ENCODE assay signal across 8 cellular contexts in genomic region chr20:50929299-50930138, GRCh38. TPM values are rescaled to one million over a fixed set of nuclear protein-coding genes. Genes with fewer than 3 reads are reported as not detected.
DNase-seq lines count a peak whose midpoint lies in the region; FAIRE-seq and TF ChIP-seq lines count a peak whose summit lies in the region.

No MANE protein-coding gene starts in this region.

- H3K18ac ChIP-seq in H9 (ENCODE audit: insufficient read length, low read depth, low read length) = peak overlapping the region; percentile 69
- H3K18ac ChIP-seq in neuronal stem cell (ENCODE audit: low read length) = no peak overlapping the region

- H3K14ac ChIP-seq in H9 (ENCODE audit: insufficient read depth, low read length) = peak overlapping the region; percentile 92; the same call in 1 of the 2 replicates
- H3K14ac ChIP-seq in neuronal stem cell (ENCODE audit: low read length) = no peak overlapping the region

- peak; percentile 98 for TF ChIP-seq CTCF in H9 (conservative IDR thresholded peaks at IDR 0.05)

- H4K8ac ChIP-seq in H9 (replicated peaks; ENCODE audit: insufficient read length, low read depth, low read length) (no peak overlapping the region), neuronal stem cell (ENCODE audit: low read depth, low read length) (no peak overlapping the region)

- peak overlapping the region; percentile 92 to 95 for H3K4me3 Mint-ChIP-seq in H9

- no peak overlapping the region for H3K23ac ChIP-seq in H9 (ENCODE audit: insufficient read length, low read depth, low read length)
- no peak overlapping the region for H3K23ac ChIP-seq in neuronal stem cell (ENCODE audit: low read depth, low read length, poor library complexity)

- H3K27me3 ChIP-seq in H9 (ENCODE audit: insufficient read depth, low read length) (no peaks in the 10 kb centered on the region), neuronal stem cell (ENCODE audit: control insufficient read depth in 3 of 3, insufficient read depth in 3 of 3, low read depth in 1 of 3, low read length in 3 of 3) (no peaks in the 10 kb centered on the region), subcutaneous abdominal adipose tissue (ENCODE audit: control insufficient read depth in 5 of 5, insufficient read depth in 4 of 5, low read length in 5 of 5) (no peaks in the 10 kb centered on the region)

- H2BK5ac ChIP-seq in H9 (ENCODE audit: insufficient read length, low read length) (peak overlapping the region; percentile 47), neuronal stem cell (ENCODE audit: low read length) (peak overlapping the region; percentile 95)

- peaks cover 14% of the 10 kb centered on the region for H3K23me2 ChIP-seq in H9 (ENCODE audit: insufficient read length, low read depth, low read length, poor library complexity, severe bottlenecking)

- H3K9me3 ChIP-seq in H9 (ENCODE audit: control insufficient read depth, low read depth, low read length) (no peaks in the 10 kb centered on the region), neuronal stem cell (replicated peaks in 1 of 2; ENCODE audit: control insufficient read depth in 2 of 2, insufficient read depth in 1 of 2, low read depth in 1 of 2, low read length in 2 of 2) (no peaks in the 10 kb centered on the region), subcutaneous abdominal adipose tissue (ENCODE audit: control insufficient read depth in 5 of 5, low read length in 5 of 5) (no peaks in the 10 kb centered on the region)

- WGBS in H9 (ENCODE audit: extremely low coverage, insufficient read length, low lambda C conversion rate) = no CpG with 5 or more reads among the region's 13 CpGs
- no CpG with 5 or more reads among the region's 13 CpGs for WGBS in neuronal stem cell (ENCODE audit: extremely low coverage in 2 of 2, insufficient read length in 2 of 2, insufficient replicate concordance in 1 of 2), 2 donors

- peaks cover 0 to 7% of the 10 kb centered on the region in 2 experiments; a peak in 2 of 5 replicates for H3K9me3 Mint-ChIP-seq in H9

- H2AFZ ChIP-seq in H9 (ENCODE audit: low read length) = no peak overlapping the region
- H2AFZ ChIP-seq in neuronal stem cell (ENCODE audit: low read length) = no peak overlapping the region

- FAIRE-seq in frontal cortex (lab: Jason Lieb, UNC) = no peak

- H3K4me3 ChIP-seq in neuronal stem cell (ENCODE audit: low read length in 2 of 2) (peak overlapping the region; percentile 88 to 93), subcutaneous abdominal adipose tissue (ENCODE audit: low read depth in 1 of 5, low read length in 5 of 5) (peak overlapping the region; percentile 68 to 86 (median 84))

- H3K4me1 ChIP-seq in H9 (ENCODE audit: insufficient read depth, low read length) = peaks cover 6% of the 10 kb centered on the region
- peaks cover 6 to 11% of the 10 kb centered on the region in 2 donors for H3K4me1 ChIP-seq in neuronal stem cell (ENCODE audit: control insufficient read depth in 2 of 2, insufficient read depth in 1 of 2, low read depth in 1 of 2, low read length in 2 of 2)
- peaks cover 4 to 37% (median 32%) of the 10 kb centered on the region in 5 donors for H3K4me1 ChIP-seq in subcutaneous abdominal adipose tissue (ENCODE audit: control insufficient read depth in 5 of 5, insufficient read depth in 5 of 5, low read length in 5 of 5)

- H2BK12ac ChIP-seq in H9 (ENCODE audit: insufficient read length, low read depth, low read length) (no peak overlapping the region), neuronal stem cell (ENCODE audit: low read length) (no peak overlapping the region)

- no peaks in the 10 kb centered on the region for H3K79me1 ChIP-seq in H9 (ENCODE audit: insufficient read depth, low read depth, low read length, poor library complexity, severe bottlenecking)
- H3K79me1 ChIP-seq in neuronal stem cell (ENCODE audit: low read depth, low read length) = peaks cover 6% of the 10 kb centered on the region

- H2AK5ac ChIP-seq in H9 (ENCODE audit: insufficient read length, low read length) (peak overlapping the region; percentile 83), neuronal stem cell (ENCODE audit: low read depth, low read length) (peak overlapping the region; percentile 100)

- H3K9ac ChIP-seq in H9 (ENCODE audit: extremely low read depth, insufficient read length, low read length) (peak overlapping the region; percentile 100), neuronal stem cell (ENCODE audit: low read depth, low read length, poor library complexity) (no peak overlapping the region), subcutaneous abdominal adipose tissue (ENCODE audit: low read length in 5 of 5) (peak overlapping the region; percentile 31 to 80 (median 55))

- no peak overlapping the region for H4K91ac ChIP-seq in H9 (ENCODE audit: insufficient read length, low read depth, low read length)
- H4K91ac ChIP-seq in neuronal stem cell (ENCODE audit: low read depth, low read length, poor library complexity) = no peak overlapping the region

- H3K4ac ChIP-seq in H9 (ENCODE audit: low read depth, low read length) (peak overlapping the region; percentile 33; the same call in 1 of the 2 replicates), neuronal stem cell (ENCODE audit: low read length) (no peak overlapping the region)

- no peaks in the 10 kb centered on the region for H4K20me1 ChIP-seq in H9 (ENCODE audit: control insufficient read depth, insufficient read depth, insufficient read length)

- H2BK20ac ChIP-seq in H9 (ENCODE audit: low read depth, low read length, poor library complexity, severe bottlenecking) = no peak overlapping the region

- H3K79me2 ChIP-seq in H9 (ENCODE audit: insufficient read depth, low read length) = peaks cover 45% of the 10 kb centered on the region

- peak overlapping the region; percentile 93 for H3K4me2 ChIP-seq in H9 (ENCODE audit: insufficient read depth, insufficient read length, low read length)
- peak overlapping the region; percentile 69 for H3K4me2 ChIP-seq in neuronal stem cell (ENCODE audit: insufficient read depth, low read length, poor library complexity, severe bottlenecking)

- H4K5ac ChIP-seq in H9 (ENCODE audit: insufficient read length, low read depth, low read length) = peak overlapping the region; percentile 89

- H2BK120ac ChIP-seq in H9 (ENCODE audit: low read depth, low read length, poor library complexity, severe bottlenecking) (peak overlapping the region; percentile 95), neuronal stem cell (ENCODE audit: low read depth, low read length) (peak overlapping the region; percentile 96)

- H3K27ac ChIP-seq in H9 (ENCODE audit: insufficient read length, low read depth, low read length) (peak overlapping the region; percentile 68), neuronal stem cell (replicated peaks; ENCODE audit: low read length) (peak overlapping the region; percentile 100), subcutaneous abdominal adipose tissue (ENCODE audit: low read depth, low read length) (peak overlapping the region; percentile 90)

- DNase-seq in ELF-1 (ENCODE audit: low read depth, low spot score) (peak; percentile 97), H9 (peak; percentile 96), M059J (ENCODE audit: low read depth) (peak; percentile 90), SHP77 (lab: John Stamatoyannopoulos, UW) (peak; percentile 92 to 96), frontal cortex (ENCODE audit: low spot score in 2 of 2) (peak; percentile 58 to 61), neuronal stem cell (ENCODE audit: low spot score) (peak; percentile 92)
- peak; percentile 86 for DNase-seq in activated gamma-delta T cell treated with anti-CD3 and anti-CD28 coated beads, Interleukin-2, amount 50 U/mL, for 16 hours (ENCODE audit: low read depth)

- H3K4me1 Mint-ChIP-seq in H9 = peaks cover 43 to 52% of the 10 kb centered on the region in 2 experiments

- H3K36me3 Mint-ChIP-seq in H9 (ENCODE audit: insufficient read depth in 1 of 3, low read depth in 3 of 3) = peaks cover 35 to 80% (median 66%) of the 10 kb centered on the region in 3 experiments

- H3K27me3 Mint-ChIP-seq in H9 (ENCODE audit: low read depth) = no peaks in the 10 kb centered on the region

- H3K36me3 ChIP-seq in neuronal stem cell (replicated peaks in 1 of 2; ENCODE audit: control insufficient read depth in 2 of 2, insufficient read depth in 2 of 2, low read length in 2 of 2) (peaks cover 13 to 78% of the 10 kb centered on the region in 2 donors), subcutaneous abdominal adipose tissue (ENCODE audit: control insufficient read depth in 5 of 5, insufficient read depth in 5 of 5, low read length in 5 of 5) (peaks cover 3 to 13% (median 8%) of the 10 kb centered on the region in 5 donors)

- peak overlapping the region; percentile 99 for H3K27ac Mint-ChIP-seq in H9

- H3T11ph ChIP-seq in H9 (ENCODE audit: low read length) = no peak overlapping the region

- H2BK15ac ChIP-seq in H9 (ENCODE audit: low read depth, low read length) = no peak overlapping the region
- no peak overlapping the region for H2BK15ac ChIP-seq in neuronal stem cell (ENCODE audit: low read length)

- peak overlapping the region; percentile 66 for H3K56ac ChIP-seq in H9 (ENCODE audit: insufficient read length, low read depth, low read length)

RNA-seq across cellular contexts. Expression of gene ADNP, which starts 1.7 kb away (rescaled TPM):
- total RNA-seq in H9 (2021) (143 and 144 TPM in 2 replicates), frontal cortex (68.1 TPM)
- 21.1 and 47.8 TPM in 2 replicates for total RNA-seq in M059J (2014; rRNA removed; shearing (Covaris generic))
- 96.1 TPM for polyA plus RNA-seq in neuronal stem cell (2013, experiment 1 of 2)
- polyA plus RNA-seq in neuronal stem cell (2013, experiment 2 of 2) = 95.9 TPM

RNA-seq across cellular contexts. Expression of gene DPM1, which starts 28.8 kb away (rescaled TPM):
- total RNA-seq in H9 (2021) (64.0 TPM in 2 replicates), frontal cortex (41.2 TPM)
- total RNA-seq in M059J (2014; rRNA removed; shearing (Covaris generic)) = 198 and 215 TPM in 2 replicates
- polyA plus RNA-seq in neuronal stem cell (2013, experiment 1 of 2) = 61.4 TPM
- 64.6 TPM for polyA plus RNA-seq in neuronal stem cell (2013, experiment 2 of 2)

RNA-seq across cellular contexts. Expression of gene MOCS3, which starts 29.1 kb away (rescaled TPM):
- 8.8 and 9.0 TPM in 2 replicates for total RNA-seq in H9 (2021)
- total RNA-seq in M059J (2014; rRNA removed; shearing (Covaris generic)) = 4.2 and 8.1 TPM in 2 replicates
- 9.4 TPM for total RNA-seq in frontal cortex
- polyA plus RNA-seq in neuronal stem cell (2013, experiment 1 of 2) = 2.6 TPM
- polyA plus RNA-seq in neuronal stem cell (2013, experiment 2 of 2) = 2.5 TPM

Comparison
In these comparisons a context has a peak if more than half of its experiments do, and no peak if none do; other contexts are left out.
1. Peak in every context shown above with its lines: DNase-seq, H3K4me3 ChIP-seq and H3K27ac ChIP-seq.